In genomic region chr5:74562116-74562515, GRCh38 we compare ENCODE assay signal across 22 cellular contexts.
"Had no signal": no experiment of that assay in that cellular context is flagged by ENCODE, and none has a peak within 500 bp of the region (broad histone marks: within the 10 kb centered on the region; RNA-seq: fewer than 3 reads in every experiment).

No MANE protein-coding gene starts in this region.

- H3K9me3 Mint-ChIP-seq: naive thymus-derived CD8-positive, alpha-beta T cell; neural crest cell; stimulated activated naive B cell treated with anti-CD40 and anti-IgM and Interleukin-4, amounts not matched to agents 10 μg/mL and 1 μg/mL and 100 μg/mL, for 72 hours had no signal

- H3K36me3 ChIP-seq: colonic mucosa, esophagus squamous epithelium, heart right ventricle, stomach, thoracic aorta, transverse colon had no signal

- H3K4me3 Mint-ChIP-seq: naive thymus-derived CD8-positive, alpha-beta T cell; neural crest cell; stimulated activated naive B cell treated with anti-CD40 and anti-IgM and Interleukin-4, amounts not matched to agents 10 μg/mL and 1 μg/mL and 100 μg/mL, for 72 hours had no signal

- H3K36me3 Mint-ChIP-seq: naive thymus-derived CD8-positive, alpha-beta T cell; stimulated activated naive B cell treated with anti-CD40 and anti-IgM and Interleukin-4, amounts not matched to agents 10 μg/mL and 1 μg/mL and 100 μg/mL, for 72 hours had no signal

- ATAC-seq: foreskin keratinocyte; heart right ventricle; left lobe of liver; mucosa of descending colon; naive thymus-derived CD8-positive, alpha-beta T cell; sciatic nerve; stimulated activated naive B cell treated with anti-CD40 and anti-IgM and Interleukin-4, amounts not matched to agents 10 μg/mL and 1 μg/mL and 100 μg/mL, for 72 hours had no signal

- H3K4me1 ChIP-seq: colonic mucosa, foreskin keratinocyte, heart right ventricle had no signal

- H3K27ac Mint-ChIP-seq: naive thymus-derived CD8-positive, alpha-beta T cell; stimulated activated naive B cell treated with anti-CD40 and anti-IgM and Interleukin-4, amounts not matched to agents 10 μg/mL and 1 μg/mL and 100 μg/mL, for 72 hours had no signal

- H3K9me3 ChIP-seq: colonic mucosa, esophagus squamous epithelium, heart right ventricle, mucosa of descending colon, stomach, thoracic aorta, transverse colon had no signal

- H3K4me1 Mint-ChIP-seq: naive thymus-derived CD8-positive, alpha-beta T cell had no signal

- H3K27me3 ChIP-seq: colonic mucosa, esophagus squamous epithelium, foreskin keratinocyte, heart right ventricle, stomach, transverse colon had no signal

- H3K4me3 ChIP-seq: colonic mucosa, esophagus squamous epithelium, heart right ventricle, mucosa of descending colon, skin epidermis, stomach, thoracic aorta, transverse colon had no signal

- H3K27ac ChIP-seq: colonic mucosa, esophagus squamous epithelium, foreskin keratinocyte, heart right ventricle, skin epidermis, stomach, thoracic aorta, transverse colon had no signal

- DNase-seq: colonic mucosa; dermis blood vessel endothelial cell; esophagus squamous epithelium; foreskin keratinocyte; heart right ventricle; hypothalamus; islet precursor cell; mammary epithelial cell; mucosa of descending colon; naive thymus-derived CD8-positive, alpha-beta T cell; posterior cingulate gyrus; stimulated activated CD4-positive, alpha-beta T cell treated with anti-CD3 and anti-CD28 coated beads, Interleukin-2, amount 100 ng/mL, for 24 hours; stimulated activated CD4-positive, alpha-beta T cell treated with anti-CD3 and anti-CD28 coated beads, Interleukin-4, amount 100 ng/mL, for 4 hours; stimulated activated naive B cell treated with anti-CD40 and anti-IgM and Interleukin-4, amounts not matched to agents 10 μg/mL and 1 μg/mL and 100 μg/mL, for 72 hours; stomach; substantia nigra; transverse colon had no signal
